In the genomic region with DNA sequence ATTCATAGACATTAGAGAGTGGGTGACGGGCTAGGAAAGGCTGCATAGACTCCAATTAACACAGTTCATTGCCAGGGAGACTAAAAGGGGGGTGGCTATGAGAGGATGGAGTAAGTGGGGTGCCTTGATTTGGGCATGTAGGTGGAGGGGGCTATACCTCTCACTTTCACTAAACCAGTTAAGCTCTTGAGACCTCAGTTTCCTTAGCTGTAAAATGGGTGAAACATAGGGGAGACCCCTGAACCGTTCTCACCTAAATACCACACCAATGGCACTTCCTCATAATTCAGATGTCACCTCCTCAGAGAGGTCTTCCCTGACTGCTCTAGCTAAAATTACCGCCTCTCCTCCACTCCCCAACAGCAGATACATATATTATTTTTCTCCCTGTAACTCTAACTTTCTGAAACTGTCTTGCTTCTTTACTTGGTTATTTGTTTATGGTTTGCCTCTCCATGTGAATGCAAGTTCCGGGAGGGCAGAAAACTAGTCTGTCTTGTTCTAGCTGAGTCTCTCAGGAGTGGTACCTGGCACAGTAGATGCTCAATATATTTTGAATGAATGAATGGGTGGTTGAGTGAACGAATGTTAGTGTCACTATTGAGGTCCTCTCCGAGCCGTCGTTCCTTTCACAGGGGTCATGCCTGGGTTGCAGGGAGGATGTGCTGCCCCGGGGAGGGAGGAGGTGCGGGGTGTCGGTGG, we compare ENCODE assay signal across 11 cellular contexts. TPM values are rescaled to one million over a fixed set of nuclear protein-coding genes. Genes with fewer than 3 reads are reported as not detected.
A peak's percentile ranks its signal among the peaks of the same experiment; 100 is the strongest.
DNase-seq lines count a peak whose midpoint lies in the region; ATAC-seq lines count a peak whose summit lies in the region.
"Had no signal": no experiment of that assay in that cellular context is flagged by ENCODE, and none has a peak within 500 bp of the region (broad histone marks: within the 10 kb centered on the region; RNA-seq: fewer than 3 reads in every experiment).

No MANE protein-coding gene starts in this region.

- DNase-seq in DMS53 treated with DMSO at 0.1 percent for 48 hours (lab: John Stamatoyannopoulos, UW; ENCODE audit: unreplicated experiment) (peak; percentile 60), NCI-H2196 (lab: John Stamatoyannopoulos, UW; ENCODE audit: unreplicated experiment) (peak; percentile 36), epithelial cell of prostate (ENCODE audit: low read depth, low spot score) (peak; percentile 16), foreskin melanocyte (no peak), T-helper 17 cell (no peak), medulla oblongata (ENCODE audit: extremely low spot score) (no peak)
- DNase-seq in stimulated activated CD4-positive, alpha-beta T cell treated with anti-CD3 and anti-CD28 coated beads, Interleukin-12 subunit alpha, Interleukin-12 subunit beta, amount 100 ng/mL, for 4 hours, result no peak
- DNase-seq: DND-41; stimulated activated CD4-positive, alpha-beta T cell treated with anti-CD3 and anti-CD28 coated beads, Interleukin-1b, Interleukin-23, amount 100 ng/mL, for 48 hours had no signal

- ATAC-seq in T-helper 17 cell, result no peak

- H3K27me3 ChIP-seq in skeletal muscle satellite cell (ENCODE audit: control insufficient read depth, insufficient read depth, low read length), result peaks cover 53% of the 10 kb centered on the region

- no peak overlapping the region for H3K27ac ChIP-seq in epithelial cell of prostate

- no peak overlapping the region for H3K9ac ChIP-seq in skeletal muscle satellite cell (ENCODE audit: low read depth, low read length)

- peaks cover 2% of the 10 kb centered on the region for H3K4me1 Mint-ChIP-seq in T-helper 17 cell

- H3K27ac Mint-ChIP-seq in T-helper 17 cell, result no peak overlapping the region
- H3K27ac Mint-ChIP-seq: activated T-helper 1 cell treated with anti-CD3 and anti-CD28 coated beads, Interleukin-12 subunit alpha, Interleukin-12 subunit beta, Interleukin-2, Interleukin-4 antibody, amounts not matched to agents 30 ng/mL and 10 ng/mL and 1 ng/mL, durations not matched to agents 14 hours and 24 hours and 36 hours had no signal

- no peaks in the 10 kb centered on the region for H3K4me1 ChIP-seq in skeletal muscle satellite cell (ENCODE audit: control insufficient read depth, insufficient read depth, low read length)

- H3K4me2 ChIP-seq in skeletal muscle satellite cell (ENCODE audit: low read length), result peak overlapping the region; percentile 79

- H3K9me3 ChIP-seq in skeletal muscle satellite cell (replicated peaks; ENCODE audit: low read length) (peaks cover 7% of the 10 kb centered on the region), T-helper 17 cell (ENCODE audit: control insufficient read depth, low read length, poor library complexity, severe bottlenecking) (no peaks in the 10 kb centered on the region)

- H3K36me3 Mint-ChIP-seq in T-helper 17 cell (ENCODE audit: low read depth), result peaks cover 6% of the 10 kb centered on the region

- H3K27me3 Mint-ChIP-seq in T-helper 17 cell, result peaks cover 79% of the 10 kb centered on the region

- no peaks in the 10 kb centered on the region for H3K36me3 ChIP-seq in skeletal muscle satellite cell (ENCODE audit: insufficient read depth, low read length)

- H3K4me3 Mint-ChIP-seq in T-helper 17 cell, result no peak overlapping the region
- H3K4me3 Mint-ChIP-seq: activated T-helper 1 cell treated with anti-CD3 and anti-CD28 coated beads, Interleukin-12 subunit alpha, Interleukin-12 subunit beta, Interleukin-2, Interleukin-4 antibody, amounts not matched to agents 30 ng/mL and 10 ng/mL and 1 ng/mL, durations not matched to agents 14 hours and 24 hours and 36 hours had no signal

- peak overlapping the region; percentile 71 for H3K4me3 ChIP-seq in skeletal muscle satellite cell (ENCODE audit: low read length)

RNA-seq across cellular contexts. Expression of a gene that starts 0.6 kb away (rescaled TPM):
- under 0.01 TPM in 2 replicates for total RNA-seq in skeletal muscle satellite cell (2012; rRNA removed)
- under 1 TPM in 1 of 2 donors, not detected in 1; 0.22 TPM for total RNA-seq in T-helper 17 cell
- total RNA-seq: activated T-helper 1 cell treated with anti-CD3 and anti-CD28 coated beads, Interleukin-12 subunit alpha, Interleukin-12 subunit beta, Interleukin-2, Interleukin-4 antibody, amounts not matched to agents 30 ng/mL and 10 ng/mL and 1 ng/mL, durations not matched to agents 14 hours and 24 hours and 36 hours had no signal

Comparison
In these comparisons a context has a peak if more than half of its experiments do, and no peak if none do; other contexts are left out.
1. DNase-seq: peak in DMS53 treated with DMSO at 0.1 percent for 48 hours (single experiment), NCI-H2196 (single experiment) and epithelial cell of prostate (single experiment); none in stimulated activated CD4-positive, alpha-beta T cell treated with anti-CD3 and anti-CD28 coated beads, Interleukin-12 subunit alpha, Interleukin-12 subunit beta, amount 100 ng/mL, for 4 hours (single experiment), foreskin melanocyte (single experiment), T-helper 17 cell (0 of 3) and medulla oblongata (single experiment).